Comparison of ENCODE assay signal across 24 cellular contexts in the genomic region with DNA sequence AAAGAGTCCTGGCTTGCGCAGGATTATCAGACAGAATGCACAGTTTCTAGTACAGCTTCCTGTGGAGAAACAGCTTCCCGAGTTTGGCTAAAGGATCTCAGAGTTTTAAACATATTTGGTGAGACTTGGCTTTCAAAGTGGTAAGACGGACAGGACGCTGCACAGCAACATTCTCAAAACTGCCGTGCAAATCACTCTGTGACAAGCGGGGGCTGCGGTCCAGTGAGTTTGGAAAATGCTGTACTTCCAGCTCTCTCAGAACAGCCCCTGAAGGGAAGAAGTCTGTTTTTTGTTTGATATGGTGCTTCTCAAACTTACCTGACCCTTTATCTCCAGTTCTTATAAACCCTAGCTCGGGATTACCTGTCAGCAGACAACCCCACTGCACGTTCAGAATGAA. TPM values are rescaled to one million over a fixed set of nuclear protein-coding genes. Genes with fewer than 3 reads are reported as not detected.
"Had no signal": no experiment of that assay in that cellular context is flagged by ENCODE, and none has a peak within 500 bp of the region (broad histone marks: within the 10 kb centered on the region; RNA-seq: fewer than 3 reads in every experiment).

No MANE protein-coding gene starts in this region.

- H3K36me3 Mint-ChIP-seq: immature natural killer cell; mesothelial cell of epicardium; natural killer cell treated with Interleukin-12 subunit alpha and Interleukin-12 subunit beta and Interleukin-15 and Interleukin-18, amount 100 ng/mL, for 72 hours; stimulated activated effector memory CD8-positive, alpha-beta T cell treated with anti-CD3 and anti-CD28 coated beads, Interleukin-12 subunit alpha, Interleukin-12 subunit beta, amount 100 ng/mL, for 72 hours had no signal

- H3K4me3 Mint-ChIP-seq: immature natural killer cell; mesothelial cell of epicardium; natural killer cell treated with Interleukin-12 subunit alpha and Interleukin-12 subunit beta and Interleukin-15 and Interleukin-18, amount 100 ng/mL, for 72 hours; stimulated activated effector memory CD8-positive, alpha-beta T cell treated with anti-CD3 and anti-CD28 coated beads, Interleukin-12 subunit alpha, Interleukin-12 subunit beta, amount 100 ng/mL, for 72 hours had no signal

- H3K4me1 Mint-ChIP-seq: immature natural killer cell; stimulated activated effector memory CD8-positive, alpha-beta T cell treated with anti-CD3 and anti-CD28 coated beads, Interleukin-12 subunit alpha, Interleukin-12 subunit beta, amount 100 ng/mL, for 72 hours had no signal

- DNase-seq: central memory CD4-positive, alpha-beta T cell; dorsolateral prefrontal cortex; effector CD8-positive, alpha-beta T cell; immature natural killer cell; kidney; left colon; posterior cingulate gyrus; right cardiac atrium; stimulated activated CD4-positive, alpha-beta T cell treated with anti-CD3 and anti-CD28 coated beads, Interleukin-4, amount 100 ng/mL, for 1 hour; stimulated activated CD8-positive, alpha-beta memory T cell treated with anti-CD3 and anti-CD28 coated beads, Interleukin-4, amount 100 ng/mL, for 48 hours; stimulated activated naive CD8-positive, alpha-beta T cell treated with anti-CD3 and anti-CD28 coated beads, Interleukin-15, Interleukin-2, amounts not matched to agents 100 U/mL and 50 U/mL, for 24 hours; tibial artery; upper lobe of left lung had no signal

- ATAC-seq: esophagus mucosa; left colon; natural killer cell treated with Interleukin-12 subunit alpha and Interleukin-12 subunit beta and Interleukin-15 and Interleukin-18, amount 100 ng/mL, for 72 hours; right cardiac atrium; stimulated activated effector memory CD8-positive, alpha-beta T cell treated with anti-CD3 and anti-CD28 coated beads, Interleukin-12 subunit alpha, Interleukin-12 subunit beta, amount 100 ng/mL, for 72 hours; stimulated activated naive CD8-positive, alpha-beta T cell treated with anti-CD3 and anti-CD28 coated beads, Interleukin-15, Interleukin-2, amounts not matched to agents 100 U/mL and 50 U/mL, for 24 hours had no signal

- FAIRE-seq: endometrium, kidney had no signal

- H3K27ac Mint-ChIP-seq: immature natural killer cell; natural killer cell treated with Interleukin-12 subunit alpha and Interleukin-12 subunit beta and Interleukin-15 and Interleukin-18, amount 100 ng/mL, for 72 hours; stimulated activated effector memory CD8-positive, alpha-beta T cell treated with anti-CD3 and anti-CD28 coated beads, Interleukin-12 subunit alpha, Interleukin-12 subunit beta, amount 100 ng/mL, for 72 hours had no signal

- H3K36me3 ChIP-seq: breast epithelium, neutrophil, suprapubic skin, tibial artery, upper lobe of left lung had no signal

- H3K9me3 Mint-ChIP-seq: immature natural killer cell; mesothelial cell of epicardium; natural killer cell treated with Interleukin-12 subunit alpha and Interleukin-12 subunit beta and Interleukin-15 and Interleukin-18, amount 100 ng/mL, for 72 hours; stimulated activated effector memory CD8-positive, alpha-beta T cell treated with anti-CD3 and anti-CD28 coated beads, Interleukin-12 subunit alpha, Interleukin-12 subunit beta, amount 100 ng/mL, for 72 hours had no signal

- H3K4me3 ChIP-seq: breast epithelium, coronary artery, dorsolateral prefrontal cortex, suprapubic skin, tibial artery, upper lobe of left lung had no signal

- H3K27me3 ChIP-seq: breast epithelium, dorsolateral prefrontal cortex, suprapubic skin, tibial artery, upper lobe of left lung had no signal

RNA-seq across cellular contexts. Expression of a gene that starts 18.1 kb away (rescaled TPM):
- total RNA-seq: fibroblast of villous mesenchyme; lung microvascular endothelial cell; natural killer cell treated with Interleukin-12 subunit alpha and Interleukin-12 subunit beta and Interleukin-15 and Interleukin-18, amount 100 ng/mL, for 72 hours had no signal
